In genomic region chr9:72828281-72828731, GRCh38 we compare ENCODE assay signal across 1 cellular context.
TF ChIP-seq lines count a peak whose summit lies in the region.

No MANE protein-coding gene starts in this region.

TF ChIP-seq in SK-N-SH, 30 proteins besides CTCF, POLR2A, EP300 and RAD21 (continued from another document):
- TF ChIP-seq ZBTB33 (IDR thresholded peaks at IDR 0.05; ENCODE audit: borderline replicate concordance, low read depth) = no peak
